ENCODE assay signal across 8 cellular contexts in genomic region chr6:31958741-31959739, GRCh38. TPM values are rescaled to one million over a fixed set of nuclear protein-coding genes. Genes with fewer than 3 reads are reported as not detected.
DNase-seq lines count a peak whose midpoint lies in the region; ATAC-seq and TF ChIP-seq lines count a peak whose summit lies in the region.

TSS of gene NELFE (minus strand) at chr6:31958971. CDS start at chr6:31958446, 525 bp downstream.
TSS of gene SKIC2 (plus strand) at chr6:31959175. CDS start at chr6:31959193, 18 bp downstream.

- H3K4me2 ChIP-seq in PC-3 (ENCODE audit: low read length), result peak within 1 kb of the TSS; percentile 98

- intact Hi-C loops in PC-3 (cut with micrococcal nuclease), result loop anchor here (2.0 to 5.0 kb wide), 3 partner anchors 48 to 218 kb away; partner anchors contain the start of genes AGPAT1, RNF5 and ZBTB12

- TF ChIP-seq CTCF in PC-3 (conservative IDR thresholded peaks at IDR 0.05; ENCODE audit: low read depth, low read length), result no peak

- H2AFZ ChIP-seq in PC-3 (ENCODE audit: low read length), result peak within 1 kb of the TSS; percentile 90

- peaks cover 19% of the 10 kb centered on the region for H3K4me1 ChIP-seq in PC-3 (ENCODE audit: insufficient read depth, low read length)

- peaks cover 38% of the 10 kb centered on the region for H3K79me2 ChIP-seq in PC-3 (ENCODE audit: low read length)

- no peaks in the 10 kb centered on the region for H3F3A ChIP-seq in PC-3 (ENCODE audit: low read length, unreplicated experiment)

- TF ChIP-seq RAD21 in Ishikawa (IDR thresholded peaks at IDR 0.05; ENCODE audit: low read depth), result no peak

- peak; percentile 98 for DNase-seq in DMS114 treated with DMSO at 0.1 percent for 48 hours (lab: John Stamatoyannopoulos, UW; ENCODE audit: unreplicated experiment)
- peak; percentile 99 for DNase-seq in PC-3
- peak; percentile 99 for DNase-seq in activated T-cell treated with anti-CD3 and anti-CD28 coated beads for 48 hours (ENCODE audit: low read depth)
- peak; percentile 92 for DNase-seq in epithelial cell of prostate (ENCODE audit: low read depth, low spot score)
- peak; percentile 99 for DNase-seq in mucosa of gallbladder (ENCODE audit: low spot score)
- peak; percentile 96 for DNase-seq in stimulated activated CD8-positive, alpha-beta memory T cell treated with anti-CD3 and anti-CD28 coated beads, Interleukin-4, amount 100 ng/mL, for 4 hours (ENCODE audit: low read depth in 2 of 2, low spot score in 1 of 2)

- peak within 1 kb of the TSS; percentile 31 for H3K27ac ChIP-seq in PC-3 (ENCODE audit: low read length)
- peak within 1 kb of the TSS; percentile 45 for H3K27ac ChIP-seq in epithelial cell of prostate

- H3K27me3 ChIP-seq in PC-3 (ENCODE audit: low read length), result no peaks in the 10 kb centered on the region

- H4K20me1 ChIP-seq in PC-3 (ENCODE audit: low read length), result no peaks in the 10 kb centered on the region

- no peaks in the 10 kb centered on the region for H3K9me3 ChIP-seq in PC-3 (ENCODE audit: low read length)

- TF ChIP-seq EP300 in Ishikawa (IDR thresholded peaks at IDR 0.05; ENCODE audit: borderline replicate concordance), result no peak

- BruUV-seq in PC-3 (replicated peaks; lab: Mats Ljungman, UMichigan), result TSS peak; percentile 76

- peak within 1 kb of the TSS; percentile 96 for H3K4me3 ChIP-seq in PC-3 (ENCODE audit: low read length)

- peak within 1 kb of the TSS; percentile 95 for H3K9ac ChIP-seq in PC-3 (ENCODE audit: low read length)

- H3K9me2 ChIP-seq in PC-3 (replicated peaks; ENCODE audit: low read length), result no peaks in the 10 kb centered on the region

- H3K36me3 ChIP-seq in PC-3 (ENCODE audit: low read depth, low read length), result peaks cover 42% of the 10 kb centered on the region

- POLR2A ChIA-PET in PC-3 (lab: Charles Lee; ENCODE audit: unreplicated experiment), result interaction anchor here (0.6 kb wide), 1 partner anchor 12 kb away, joined by 3 read pairs; no protein-coding TSS in a partner anchor

- CTCF ChIA-PET in PC-3 (lab: Charles Lee), result no interaction called here

- ATAC-seq in GM21576 (IDR thresholded peaks at IDR 0.05; ENCODE audit: unreplicated experiment), result peak; percentile 92
- ATAC-seq in PC-3, result peak; percentile 100

TF ChIP-seq in Ishikawa, 13 proteins besides CTCF, POLR2A, EP300 and RAD21:
- TF ChIP-seq CEBPB (IDR thresholded peaks at IDR 0.05), result no peak; the same call in 1 of the 2 replicates
- peak; percentile 68 for TF ChIP-seq TCF12 (IDR thresholded peaks at IDR 0.05; ENCODE audit: low read depth)
- 0 out of 2 replicates have a peak, but pooled peaks have one; percentile 12 for TF ChIP-seq NFIC (IDR thresholded peaks at IDR 0.05)
- peak; percentile 98 for TF ChIP-seq CREB1 (IDR thresholded peaks at IDR 0.05; ENCODE audit: low read depth)
- TF ChIP-seq TAF1 (IDR thresholded peaks at IDR 0.05; ENCODE audit: low read depth), result peak; percentile 88
- TF ChIP-seq TEAD4 (IDR thresholded peaks at IDR 0.05), result no peak
- no peak for TF ChIP-seq EGR1 (IDR thresholded peaks at IDR 0.05)
- no peak for TF ChIP-seq ZBTB7A (IDR thresholded peaks at IDR 0.05; ENCODE audit: low read depth)
- 0 out of 2 replicates have a peak, but pooled peaks have one; percentile 23 for TF ChIP-seq YY1 (IDR thresholded peaks at IDR 0.05; ENCODE audit: low read depth)
- TF ChIP-seq, protein P1, sequence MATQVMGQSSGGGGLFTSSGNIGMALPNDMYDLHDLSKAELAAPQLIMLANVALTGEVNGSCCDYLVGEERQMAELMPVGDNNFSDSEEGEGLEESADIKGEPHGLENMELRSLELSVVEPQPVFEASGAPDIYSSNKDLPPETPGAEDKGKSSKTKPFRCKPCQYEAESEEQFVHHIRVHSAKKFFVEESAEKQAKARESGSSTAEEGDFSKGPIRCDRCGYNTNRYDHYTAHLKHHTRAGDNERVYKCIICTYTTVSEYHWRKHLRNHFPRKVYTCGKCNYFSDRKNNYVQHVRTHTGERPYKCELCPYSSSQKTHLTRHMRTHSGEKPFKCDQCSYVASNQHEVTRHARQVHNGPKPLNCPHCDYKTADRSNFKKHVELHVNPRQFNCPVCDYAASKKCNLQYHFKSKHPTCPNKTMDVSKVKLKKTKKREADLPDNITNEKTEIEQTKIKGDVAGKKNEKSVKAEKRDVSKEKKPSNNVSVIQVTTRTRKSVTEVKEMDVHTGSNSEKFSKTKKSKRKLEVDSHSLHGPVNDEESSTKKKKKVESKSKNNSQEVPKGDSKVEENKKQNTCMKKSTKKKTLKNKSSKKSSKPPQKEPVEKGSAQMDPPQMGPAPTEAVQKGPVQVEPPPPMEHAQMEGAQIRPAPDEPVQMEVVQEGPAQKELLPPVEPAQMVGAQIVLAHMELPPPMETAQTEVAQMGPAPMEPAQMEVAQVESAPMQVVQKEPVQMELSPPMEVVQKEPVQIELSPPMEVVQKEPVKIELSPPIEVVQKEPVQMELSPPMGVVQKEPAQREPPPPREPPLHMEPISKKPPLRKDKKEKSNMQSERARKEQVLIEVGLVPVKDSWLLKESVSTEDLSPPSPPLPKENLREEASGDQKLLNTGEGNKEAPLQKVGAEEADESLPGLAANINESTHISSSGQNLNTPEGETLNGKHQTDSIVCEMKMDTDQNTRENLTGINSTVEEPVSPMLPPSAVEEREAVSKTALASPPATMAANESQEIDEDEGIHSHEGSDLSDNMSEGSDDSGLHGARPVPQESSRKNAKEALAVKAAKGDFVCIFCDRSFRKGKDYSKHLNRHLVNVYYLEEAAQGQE (IDR thresholded peaks at IDR 0.05; ENCODE audit: low read depth), result no peak
- peak; percentile 89 for TF ChIP-seq MAX (IDR thresholded peaks at IDR 0.05)
- TF ChIP-seq, protein P2, sequence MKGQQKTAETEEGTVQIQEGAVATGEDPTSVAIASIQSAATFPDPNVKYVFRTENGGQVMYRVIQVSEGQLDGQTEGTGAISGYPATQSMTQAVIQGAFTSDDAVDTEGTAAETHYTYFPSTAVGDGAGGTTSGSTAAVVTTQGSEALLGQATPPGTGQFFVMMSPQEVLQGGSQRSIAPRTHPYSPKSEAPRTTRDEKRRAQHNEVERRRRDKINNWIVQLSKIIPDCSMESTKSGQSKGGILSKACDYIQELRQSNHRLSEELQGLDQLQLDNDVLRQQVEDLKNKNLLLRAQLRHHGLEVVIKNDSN (IDR thresholded peaks at IDR 0.05), result no peak

RNA-seq across cellular contexts. Expression of gene NELFE, which starts in this region (rescaled TPM):
- 132 and 142 TPM in 2 replicates for total RNA-seq in PC-3 (2014; rRNA removed)
- 52.1 TPM for total RNA-seq in mucosa of gallbladder

RNA-seq across cellular contexts. Expression of gene SKIC2, which starts in this region (rescaled TPM):
- total RNA-seq in PC-3 (2014; rRNA removed) (81.9 and 95.0 TPM in 2 replicates), mucosa of gallbladder (81.3 TPM)

Comparison
In these comparisons a context has a peak if more than half of its experiments do, and no peak if none do; other contexts are left out.
1. Peak in every context shown above with its lines: DNase-seq, ATAC-seq, H3K4me3 ChIP-seq and H3K27ac ChIP-seq.